ENCODE assay signal across 15 cellular contexts in the genomic region with DNA sequence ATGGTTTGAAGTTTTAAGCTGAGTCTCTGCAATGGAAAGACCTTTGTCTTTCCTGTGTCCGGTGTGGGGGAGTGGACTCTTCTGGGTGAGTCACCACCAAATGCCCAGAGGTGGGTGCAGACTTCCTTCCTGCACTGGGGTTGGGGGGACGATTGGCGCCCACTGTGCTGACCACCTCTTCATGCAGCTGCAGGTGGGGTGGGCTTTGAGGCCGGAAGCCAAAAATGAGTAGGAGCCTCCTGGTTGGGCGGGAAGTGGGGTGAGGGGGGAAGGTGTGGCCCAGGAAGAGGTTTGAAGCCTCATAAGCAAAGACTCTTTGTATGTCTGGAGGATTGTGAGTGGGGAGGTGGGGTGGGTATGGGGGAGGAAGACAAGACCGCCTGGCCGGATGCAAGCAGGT. TPM values are rescaled to one million over a fixed set of nuclear protein-coding genes. Genes with fewer than 3 reads are reported as not detected.
DNase-seq lines count a peak whose midpoint lies in the region; ATAC-seq, FAIRE-seq and TF ChIP-seq lines count a peak whose summit lies in the region.
"Had no signal": no experiment of that assay in that cellular context is flagged by ENCODE, and none has a peak within 500 bp of the region (broad histone marks: within the 10 kb centered on the region; RNA-seq: fewer than 3 reads in every experiment).

No MANE protein-coding gene starts in this region.

- no peaks in the 10 kb centered on the region for H3K27me3 Mint-ChIP-seq in activated CD4-positive, alpha-beta T cell treated with anti-CD3 and anti-CD28 coated beads for 36 hours
- H3K27me3 Mint-ChIP-seq in activated naive CD4-positive, alpha-beta T cell treated with anti-CD3 and anti-CD28 coated beads, Interleukin-2, amount 50 U/mL, for 24 hours: no peaks in the 10 kb centered on the region

- FAIRE-seq in small intestine (lab: Jason Lieb, UNC): no peak

- 63 to 71% (median 68%) methylated on average over 7 of the region's 7 CpGs for WGBS in small intestine, 3 donors

- peak overlapping the region; percentile 68 for H3K27ac Mint-ChIP-seq in activated CD4-positive, alpha-beta T cell treated with anti-CD3 and anti-CD28 coated beads for 36 hours
- H3K27ac Mint-ChIP-seq in activated naive CD4-positive, alpha-beta T cell treated with anti-CD3 and anti-CD28 coated beads, Interleukin-2, amount 50 U/mL, for 24 hours: peak overlapping the region; percentile 93

- POLR2A ChIA-PET in activated CD4-positive, alpha-beta T cell treated with anti-CD3 and anti-CD28 coated beads for 36 hours (lab: Charles Lee): no interaction called here

- TF ChIP-seq POLR2A in GM18505 (IDR thresholded peaks at IDR 0.05; ENCODE audit: borderline replicate concordance, extremely low read depth, insufficient read depth, insufficient read length): no peak

- no peak overlapping the region for H3K4me3 Mint-ChIP-seq in activated CD4-positive, alpha-beta T cell treated with anti-CD3 and anti-CD28 coated beads for 36 hours
- peak overlapping the region; percentile 54 for H3K4me3 Mint-ChIP-seq in activated naive CD4-positive, alpha-beta T cell treated with anti-CD3 and anti-CD28 coated beads, Interleukin-2, amount 50 U/mL, for 24 hours

- no peak overlapping the region for H3K27ac ChIP-seq in small intestine (ENCODE audit: low read depth in 1 of 2, low read length in 1 of 2)
- H3K27ac ChIP-seq: cardiac muscle cell, esophagus squamous epithelium had no signal

- H3K4me3 ChIP-seq in small intestine (ENCODE audit: low read depth in 1 of 2, low read length in 2 of 2): no peak overlapping the region
- H3K4me3 ChIP-seq: cardiac muscle cell, esophagus squamous epithelium, thyroid gland had no signal

- no peaks in the 10 kb centered on the region for H3K9me3 ChIP-seq in small intestine (ENCODE audit: control insufficient read depth, low read depth)
- H3K9me3 ChIP-seq: esophagus squamous epithelium, thyroid gland had no signal

- H3K4me1 Mint-ChIP-seq in activated CD4-positive, alpha-beta T cell treated with anti-CD3 and anti-CD28 coated beads for 36 hours: peaks cover 61% of the 10 kb centered on the region
- peaks cover 70% of the 10 kb centered on the region for H3K4me1 Mint-ChIP-seq in activated naive CD4-positive, alpha-beta T cell treated with anti-CD3 and anti-CD28 coated beads, Interleukin-2, amount 50 U/mL, for 24 hours

- H3K27me3 ChIP-seq in small intestine (ENCODE audit: control insufficient read depth in 2 of 2, insufficient read depth in 2 of 2, low read length in 2 of 2): no peaks in the 10 kb centered on the region
- H3K27me3 ChIP-seq: esophagus squamous epithelium, thyroid gland had no signal

- intact Hi-C loops in activated CD4-positive, alpha-beta T cell treated with anti-CD3 and anti-CD28 coated beads for 36 hours (cut with DNase I, micrococcal nuclease): loop anchor here in 1 of 2 experiments (5.0 kb wide), 1 partner anchor 169 kb away; no protein-coding TSS in a partner anchor

- peak; percentile 51 for ATAC-seq in activated CD4-positive, alpha-beta T cell treated with anti-CD3 and anti-CD28 coated beads for 36 hours
- ATAC-seq in GM21786 (IDR thresholded peaks at IDR 0.05; ENCODE audit: unreplicated experiment) (no peak), HG03469 (IDR thresholded peaks at IDR 0.05; ENCODE audit: unreplicated experiment) (no peak), GM18505 (IDR thresholded peaks at IDR 0.05; ENCODE audit: unreplicated experiment) (no peak)

- peak; percentile 46 for DNase-seq in activated CD4-positive, alpha-beta T cell treated with anti-CD3 and anti-CD28 coated beads for 36 hours
- no peak for DNase-seq in activated CD4-positive, alpha-beta T cell treated with anti-CD3 and anti-CD28 coated beads for 1 hour
- DNase-seq in SW480 (ENCODE audit: low spot score): peak; percentile 88
- DNase-seq in small intestine: peak; percentile 40
- DNase-seq: 8988T, DMS 273 treated with DMSO at 0.1 percent for 48 hours, esophagus squamous epithelium, IMR-90, NCI-H2081, thyroid gland had no signal

- H3K4me1 ChIP-seq in small intestine (ENCODE audit: control insufficient read depth in 2 of 2, insufficient read depth in 1 of 2, low read depth in 1 of 2, low read length in 1 of 2): peaks cover 3 to 4% of the 10 kb centered on the region in 2 donors

- no peaks in the 10 kb centered on the region for H3K36me3 Mint-ChIP-seq in activated CD4-positive, alpha-beta T cell treated with anti-CD3 and anti-CD28 coated beads for 36 hours (ENCODE audit: low read depth)
- no peaks in the 10 kb centered on the region for H3K36me3 Mint-ChIP-seq in activated naive CD4-positive, alpha-beta T cell treated with anti-CD3 and anti-CD28 coated beads, Interleukin-2, amount 50 U/mL, for 24 hours

- no peaks in the 10 kb centered on the region for H3K9me3 Mint-ChIP-seq in activated CD4-positive, alpha-beta T cell treated with anti-CD3 and anti-CD28 coated beads for 36 hours (ENCODE audit: low read depth)
- no peaks in the 10 kb centered on the region for H3K9me3 Mint-ChIP-seq in activated naive CD4-positive, alpha-beta T cell treated with anti-CD3 and anti-CD28 coated beads, Interleukin-2, amount 50 U/mL, for 24 hours

- CTCF ChIA-PET in activated CD4-positive, alpha-beta T cell treated with anti-CD3 and anti-CD28 coated beads for 36 hours (lab: Charles Lee): interaction anchor here (0.6 to 1.6 kb wide), 12 partner anchors 14 to 139 kb away, joined by 3 to 11 read pairs (median 3); no protein-coding TSS in a partner anchor

- no peaks in the 10 kb centered on the region for H3K36me3 ChIP-seq in small intestine (ENCODE audit: control insufficient read depth in 2 of 2, insufficient read depth in 2 of 2, low read length in 2 of 2)
- H3K36me3 ChIP-seq: cardiac muscle cell, esophagus squamous epithelium had no signal

RNA-seq across cellular contexts. Expression of gene PAX8, which starts 27.6 kb away (rescaled TPM):
- total RNA-seq in activated CD4-positive, alpha-beta T cell treated with anti-CD3 and anti-CD28 coated beads for 36 hours: 1 to 10 TPM; 1.4 to 2.1 TPM
- 1 to 10 TPM in 2 of 3 donors, under 1 TPM in 1; 0.45 to 3.8 (median 1.2) TPM for polyA plus RNA-seq in small intestine
- total RNA-seq: cardiac muscle cell had no signal
- polyA plus RNA-seq: cardiac muscle cell had no signal
